1 cellular context compared by ENCODE assay signal in the genomic region with DNA sequence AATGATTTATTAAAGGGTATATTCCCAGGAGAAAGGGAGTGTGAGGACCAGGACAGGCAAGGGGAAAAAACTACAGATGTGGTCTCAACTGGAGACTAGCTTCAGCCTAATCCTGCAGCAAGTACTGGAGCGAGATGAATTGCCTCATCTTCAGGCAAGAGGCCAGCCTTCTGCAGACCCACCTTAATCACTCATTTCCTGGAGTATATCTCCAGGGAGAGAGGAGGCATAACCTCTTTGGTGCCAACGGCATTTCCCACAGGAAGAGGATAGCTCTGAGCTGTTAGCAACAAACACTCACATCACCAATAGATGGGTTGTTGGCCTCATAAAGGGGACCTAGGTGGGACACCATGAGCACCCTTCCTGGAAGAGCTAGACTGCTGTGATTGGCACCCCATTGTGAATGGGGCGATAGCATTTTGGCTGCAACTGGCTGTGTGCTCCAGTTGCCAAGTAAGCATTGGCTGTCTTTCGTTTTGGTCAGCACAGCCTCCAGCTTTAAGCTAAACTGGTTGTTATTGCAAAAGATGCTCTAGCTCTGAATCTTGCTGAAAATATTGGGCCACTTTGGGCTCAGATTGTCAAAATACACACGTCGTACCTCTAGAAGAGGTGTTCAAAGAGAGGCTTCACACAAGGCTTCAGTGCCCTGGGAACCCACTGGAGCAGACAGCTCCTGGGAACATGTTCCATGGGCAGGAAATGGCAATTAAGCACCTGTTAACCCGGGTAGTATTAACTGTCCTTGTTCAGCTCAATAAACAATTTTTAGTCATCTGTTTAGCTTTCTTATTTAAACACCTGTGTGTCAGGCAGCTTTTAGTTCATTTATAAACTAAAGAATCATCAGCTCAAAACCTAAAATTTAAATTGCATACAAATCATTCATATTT.
TF ChIP-seq lines count a peak whose summit lies in the region.

No MANE protein-coding gene starts in this region.

TF ChIP-seq in GM23338, 12 proteins besides CTCF, POLR2A, EP300 and RAD21 (continued from another document):
- TF ChIP-seq STAT1 (IDR thresholded peaks at IDR 0.05; ENCODE audit: unreplicated experiment) (no peak), JUNB (IDR thresholded peaks at IDR 0.05; ENCODE audit: unreplicated experiment) (no peak), NANOG (IDR thresholded peaks at IDR 0.05; ENCODE audit: borderline replicate concordance) (no peak), ZNF114 (CRISPR knock-in tag; IDR thresholded peaks at IDR 0.05) (no peak)
- TF ChIP-seq, protein P1, sequence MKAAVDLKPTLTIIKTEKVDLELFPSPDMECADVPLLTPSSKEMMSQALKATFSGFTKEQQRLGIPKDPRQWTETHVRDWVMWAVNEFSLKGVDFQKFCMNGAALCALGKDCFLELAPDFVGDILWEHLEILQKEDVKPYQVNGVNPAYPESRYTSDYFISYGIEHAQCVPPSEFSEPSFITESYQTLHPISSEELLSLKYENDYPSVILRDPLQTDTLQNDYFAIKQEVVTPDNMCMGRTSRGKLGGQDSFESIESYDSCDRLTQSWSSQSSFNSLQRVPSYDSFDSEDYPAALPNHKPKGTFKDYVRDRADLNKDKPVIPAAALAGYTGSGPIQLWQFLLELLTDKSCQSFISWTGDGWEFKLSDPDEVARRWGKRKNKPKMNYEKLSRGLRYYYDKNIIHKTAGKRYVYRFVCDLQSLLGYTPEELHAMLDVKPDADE (IDR thresholded peaks at IDR 0.05): no peak
